In the genomic region with DNA sequence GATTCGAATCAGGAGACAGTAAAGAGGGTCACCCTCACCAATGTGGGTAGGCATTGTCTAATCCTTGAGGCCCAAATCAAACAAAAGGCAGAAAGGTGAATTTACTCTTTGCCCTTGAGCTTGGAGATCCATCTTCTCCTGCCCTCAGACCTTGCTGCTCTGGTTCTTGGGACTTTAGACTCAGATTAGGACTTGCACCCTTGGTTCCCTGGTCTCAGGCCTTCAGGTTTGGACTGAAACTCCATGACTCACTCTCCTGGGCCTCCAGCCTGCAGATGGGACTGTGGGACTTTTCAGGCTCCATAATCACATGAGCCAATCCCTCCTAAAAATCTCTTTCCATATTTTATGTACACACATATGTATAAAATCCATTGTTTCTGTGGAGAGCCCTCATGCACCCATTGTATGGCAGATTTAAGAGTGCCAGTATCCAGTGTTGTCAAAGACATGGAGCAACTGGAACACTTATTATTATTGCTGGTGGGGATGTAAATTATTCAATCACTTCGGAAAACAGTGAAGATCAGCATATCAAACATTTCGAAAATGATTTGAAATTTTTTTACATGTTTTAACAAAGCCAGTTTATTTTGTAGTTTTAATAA, we compare ENCODE assay signal across 18 cellular contexts. TPM values are rescaled to one million over a fixed set of nuclear protein-coding genes. Genes with fewer than 3 reads are reported as not detected.
DNase-seq lines count a peak whose midpoint lies in the region; ATAC-seq and TF ChIP-seq lines count a peak whose summit lies in the region.
"Had no signal": no experiment of that assay in that cellular context is flagged by ENCODE, and none has a peak within 500 bp of the region (broad histone marks: within the 10 kb centered on the region; RNA-seq: fewer than 3 reads in every experiment).

No MANE protein-coding gene starts in this region.

- H4K20me1 ChIP-seq in GM23338 (replicated peaks; ENCODE audit: insufficient read depth) = peaks cover 4% of the 10 kb centered on the region
- no peaks in the 10 kb centered on the region for H4K20me1 ChIP-seq in mammary epithelial cell (ENCODE audit: insufficient read depth, low read length)

- H3F3A ChIP-seq in GM23338 (replicated peaks; ENCODE audit: low read depth) = no peaks in the 10 kb centered on the region

- peaks cover 9% of the 10 kb centered on the region for H3K27me3 Mint-ChIP-seq in GM23338 (ENCODE audit: insufficient read depth, low read depth, poor library complexity)
- H3K27me3 Mint-ChIP-seq: activated naive CD4-positive, alpha-beta T cell treated with anti-CD3 and anti-CD28 coated beads, Interleukin-2, amount 10 ng/mL, durations not matched to agents 7 days and 5 days had no signal

- no peaks in the 10 kb centered on the region for H3K9me2 ChIP-seq in GM23338 (ENCODE audit: insufficient read depth)

- H3K4me1 ChIP-seq in ACC112 (ENCODE audit: control insufficient read depth, insufficient read depth, low read length, unreplicated experiment) = peaks cover 7% of the 10 kb centered on the region
- H3K4me1 ChIP-seq in GM23338 (ENCODE audit: insufficient read depth) = peaks cover 35% of the 10 kb centered on the region
- no peaks in the 10 kb centered on the region for H3K4me1 ChIP-seq in mammary epithelial cell (ENCODE audit: insufficient read depth, low read length)
- H3K4me1 ChIP-seq: gastroesophageal sphincter, uterus had no signal

- H3K4me3 Mint-ChIP-seq in GM23338 = no peak overlapping the region
- H3K4me3 Mint-ChIP-seq: activated naive CD4-positive, alpha-beta T cell treated with anti-CD3 and anti-CD28 coated beads, Interleukin-2, amount 10 ng/mL, durations not matched to agents 7 days and 5 days; CD8-positive, alpha-beta T cell had no signal

- TF ChIP-seq CTCF in GM23338 (conservative IDR thresholded peaks at IDR 0.05; ENCODE audit: low read depth in 2 of 2) (no peak), mammary epithelial cell (conservative IDR thresholded peaks at IDR 0.05 in 1 of 2, IDR thresholded peaks at IDR 0.05 in 1 of 2; ENCODE audit: extremely low read depth in 1 of 2, insufficient read depth in 1 of 2, low read depth in 1 of 2, low read length in 2 of 2) (no peak)

- WGBS in mammary epithelial cell (ENCODE audit: low coverage, missing lambda C conversion rate) = 98% methylated on average over 3 of the region's 3 CpGs

- DNase-seq in GM23338 (ENCODE audit: low spot score) (no peak), mammary epithelial cell (peak; percentile 35), left lobe of liver (ENCODE audit: low spot score) (peak; percentile 30), NCI-H2029 (lab: John Stamatoyannopoulos, UW) (no peak), SW 1271 (lab: John Stamatoyannopoulos, UW) (no peak), DMS114 treated with DMSO at 0.1 percent for 48 hours (lab: John Stamatoyannopoulos, UW; ENCODE audit: unreplicated experiment) (no peak)
- DNase-seq: activated CD4-positive, alpha-beta T cell treated with anti-CD3 and anti-CD28 coated beads, Interleukin-2, amount 50 U/mL, for 1 hour; activated naive CD4-positive, alpha-beta T cell treated with anti-CD3 and anti-CD28 coated beads, Interleukin-2, amount 10 ng/mL, durations not matched to agents 7 days and 5 days; activated T-cell treated with anti-CD3 and anti-CD28 coated beads for 4 hours; CD8-positive, alpha-beta T cell; DMS79; NCI-H1417 treated with DMSO at 0.1 percent for 48 hours; psoas muscle; SHP77 treated with DMSO at 0.1 percent for 48 hours; uterus had no signal

- no peak overlapping the region for H3K27ac Mint-ChIP-seq in GM23338
- H3K27ac Mint-ChIP-seq: activated naive CD4-positive, alpha-beta T cell treated with anti-CD3 and anti-CD28 coated beads, Interleukin-2, amount 10 ng/mL, durations not matched to agents 7 days and 5 days; CD8-positive, alpha-beta T cell had no signal

- H2AFZ ChIP-seq in ACC112 (ENCODE audit: low read length, unreplicated experiment) = no peak overlapping the region
- no peak overlapping the region for H2AFZ ChIP-seq in GM23338
- H2AFZ ChIP-seq in mammary epithelial cell (ENCODE audit: low read depth, low read length) = no peak overlapping the region

- intact Hi-C loops in mammary epithelial cell (cut with micrococcal nuclease) = loop anchor here (10.0 kb wide), 1 partner anchor 753 kb away; the partner anchor contains the start of gene WASHC4

- H3K4me3 ChIP-seq in ACC112 (ENCODE audit: low read depth, low read length) (no peak overlapping the region), GM23338 (no peak overlapping the region), mammary epithelial cell (replicated peaks in 1 of 3; ENCODE audit: insufficient read depth in 1 of 3, low read depth in 2 of 3, low read length in 3 of 3) (no peak overlapping the region)
- H3K4me3 ChIP-seq: gastroesophageal sphincter, psoas muscle, uterus had no signal

- peaks cover 40% of the 10 kb centered on the region for H3K36me3 Mint-ChIP-seq in GM23338 (ENCODE audit: low read depth)

- CTCF ChIA-PET in mammary epithelial cell (lab: Charles Lee; ENCODE audit: low non-redundant PET) = no interaction called here

- in situ Hi-C loops in mammary epithelial cell (cut with MboI; ENCODE audit: low sequenced_read_pairs in 2 of 2) = loop anchor here in 1 of 2 donors (10.0 kb wide), 1 partner anchor 147 kb away; no protein-coding TSS in a partner anchor

- no peak overlapping the region for H3K9ac ChIP-seq in mammary epithelial cell (ENCODE audit: insufficient read depth, low read length)

- H3K4me1 Mint-ChIP-seq in GM23338 = peaks cover 34% of the 10 kb centered on the region
- H3K4me1 Mint-ChIP-seq: activated naive CD4-positive, alpha-beta T cell treated with anti-CD3 and anti-CD28 coated beads, Interleukin-2, amount 10 ng/mL, durations not matched to agents 7 days and 5 days had no signal

- H3K4me2 ChIP-seq in GM23338 (no peak overlapping the region; the same call in 1 of the 2 replicates), mammary epithelial cell (ENCODE audit: insufficient read depth, low read depth, low read length) (no peak overlapping the region)

- no peaks in the 10 kb centered on the region for H3K9me3 Mint-ChIP-seq in GM23338
- H3K9me3 Mint-ChIP-seq: activated naive CD4-positive, alpha-beta T cell treated with anti-CD3 and anti-CD28 coated beads, Interleukin-2, amount 10 ng/mL, durations not matched to agents 7 days and 5 days; CD8-positive, alpha-beta T cell had no signal

- H3K9me3 ChIP-seq in mammary epithelial cell (replicated peaks; ENCODE audit: insufficient read depth, low read length) = no peaks in the 10 kb centered on the region
- H3K9me3 ChIP-seq: gastroesophageal sphincter, psoas muscle, uterus had no signal

- dilution Hi-C loops in mammary epithelial cell (cut with HindIII; ENCODE audit: low sequenced_read_pairs) = no loop called here

- H3K79me2 ChIP-seq in ACC112 (ENCODE audit: control insufficient read depth, insufficient read depth, low read length, unreplicated experiment) (peaks cover 8% of the 10 kb centered on the region), GM23338 (replicated peaks; ENCODE audit: insufficient read depth) (peaks cover 6% of the 10 kb centered on the region; the same call in 1 of the 2 replicates), mammary epithelial cell (ENCODE audit: insufficient read depth, low read length) (peaks cover 37% of the 10 kb centered on the region)

- ATAC-seq in GM23338 (no peak), left lobe of liver (no peak), GM21528 (IDR thresholded peaks at IDR 0.05; ENCODE audit: low FRiP score, unreplicated experiment) (no peak)
- ATAC-seq: CD8-positive, alpha-beta T cell; gastroesophageal sphincter had no signal

- peaks cover 62% of the 10 kb centered on the region for H3K36me3 ChIP-seq in ACC112 (ENCODE audit: insufficient read depth, low read length)
- peaks cover 6% of the 10 kb centered on the region; the same call in 1 of the 2 replicates for H3K36me3 ChIP-seq in GM23338 (ENCODE audit: insufficient read depth)
- H3K36me3 ChIP-seq in mammary epithelial cell (ENCODE audit: insufficient read depth, low read length) = peaks cover 45% of the 10 kb centered on the region
- H3K36me3 ChIP-seq: uterus had no signal

- H3K27me3 ChIP-seq in ACC112 (ENCODE audit: insufficient read depth, low read length) = no peaks in the 10 kb centered on the region
- H3K27me3 ChIP-seq in GM23338 (ENCODE audit: insufficient read depth) = no peaks in the 10 kb centered on the region
- no peaks in the 10 kb centered on the region for H3K27me3 ChIP-seq in mammary epithelial cell (ENCODE audit: insufficient read depth, low read length)
- H3K27me3 ChIP-seq: gastroesophageal sphincter, uterus had no signal

- BruUV-seq in mammary epithelial cell (replicated peaks; lab: Mats Ljungman, UMichigan) = no TSS peak

- 0 out of 2 replicates have a peak overlapping the region, but pooled peaks have one; percentile 10 for H3K27ac ChIP-seq in ACC112 (ENCODE audit: low read depth, low read length)
- H3K27ac ChIP-seq in GM23338 (ENCODE audit: low read depth) = peak overlapping the region; percentile 63; the same call in 1 of the 2 replicates
- H3K27ac ChIP-seq in mammary epithelial cell (ENCODE audit: insufficient read depth, low read depth, low read length) = no peak overlapping the region
- H3K27ac ChIP-seq: gastroesophageal sphincter, psoas muscle, uterus had no signal

TF ChIP-seq in GM23338, 12 proteins besides CTCF, POLR2A, EP300 and RAD21 (continues in another document):
- TF ChIP-seq JUNB (IDR thresholded peaks at IDR 0.05; ENCODE audit: unreplicated experiment) (no peak), STAT1 (IDR thresholded peaks at IDR 0.05; ENCODE audit: unreplicated experiment) (no peak)

RNA-seq across cellular contexts. Expression of gene EID3, which starts 48.7 kb away (rescaled TPM):
- total RNA-seq in GM23338 (2014; rRNA removed; shearing (Covaris generic)) = 3.4 and 8.8 TPM in 2 replicates
- polyA plus RNA-seq in GM23338 (2016; fragmentation: Nextera tagmentation; extraction: Ambion mirVana) = 3.3 and 3.9 TPM in 2 replicates
- 1 to 10 TPM; 5.3 to 6.3 TPM for total RNA-seq in mammary epithelial cell
- 0.95 TPM for polyA plus RNA-seq in mammary epithelial cell
- not detected for polyA minus RNA-seq in mammary epithelial cell
- total RNA-seq in left lobe of liver = 1.4 TPM

Comparison
In these comparisons a context has a peak if more than half of its experiments do, and no peak if none do; other contexts are left out.
1. DNase-seq: peak in mammary epithelial cell (single experiment) and left lobe of liver (single experiment); none in GM23338 (single experiment), NCI-H2029 (single experiment), SW 1271 (0 of 2) and DMS114 treated with DMSO at 0.1 percent for 48 hours (single experiment).